In the genomic region with DNA sequence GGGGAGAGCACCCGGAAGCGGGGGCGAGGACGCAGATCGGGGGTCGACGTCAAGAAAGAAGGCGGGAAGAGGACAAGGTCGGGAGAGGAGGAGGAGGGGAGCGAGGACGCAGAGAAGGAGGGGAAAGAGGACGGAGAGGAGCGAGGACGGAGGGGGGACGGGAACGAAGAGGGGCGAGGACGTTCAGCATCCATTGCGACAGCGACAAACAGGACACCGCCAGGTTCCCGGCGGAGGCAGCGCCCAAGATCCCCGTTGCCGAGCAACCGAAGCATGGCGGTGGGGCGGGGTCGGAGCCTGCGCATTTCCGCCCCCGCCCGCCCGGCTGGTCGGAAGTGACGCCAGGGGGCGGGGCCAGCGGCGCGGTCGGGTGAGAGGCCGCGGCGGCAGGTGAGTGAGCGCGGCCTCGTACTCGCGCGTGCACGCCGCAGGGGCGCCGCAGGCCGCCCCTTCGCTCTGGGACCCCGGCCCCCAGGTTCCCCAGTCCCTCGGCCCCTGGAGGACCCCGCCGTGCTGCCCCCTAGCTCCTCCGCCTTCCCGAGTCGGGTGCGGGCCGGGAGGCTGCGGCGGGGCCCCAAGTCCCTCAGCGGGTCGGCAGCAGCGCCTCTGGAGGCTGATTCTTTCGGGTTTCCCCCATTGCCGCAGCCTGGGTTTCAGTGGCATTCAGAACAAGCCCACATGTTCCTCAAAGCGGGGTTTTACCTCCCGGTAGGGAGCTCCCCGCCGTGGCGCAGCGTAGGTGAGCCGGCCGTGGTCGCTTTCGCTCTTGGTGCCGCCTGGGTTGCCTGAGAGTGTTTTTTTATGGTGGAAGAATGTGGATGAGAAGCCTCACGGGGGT, we compare ENCODE assay signal across 8 cellular contexts. TPM values are rescaled to one million over a fixed set of nuclear protein-coding genes. Genes with fewer than 3 reads are reported as not detected.
DNase-seq lines count a peak whose midpoint lies in the region; ATAC-seq and TF ChIP-seq lines count a peak whose summit lies in the region.

A gene with protein sequence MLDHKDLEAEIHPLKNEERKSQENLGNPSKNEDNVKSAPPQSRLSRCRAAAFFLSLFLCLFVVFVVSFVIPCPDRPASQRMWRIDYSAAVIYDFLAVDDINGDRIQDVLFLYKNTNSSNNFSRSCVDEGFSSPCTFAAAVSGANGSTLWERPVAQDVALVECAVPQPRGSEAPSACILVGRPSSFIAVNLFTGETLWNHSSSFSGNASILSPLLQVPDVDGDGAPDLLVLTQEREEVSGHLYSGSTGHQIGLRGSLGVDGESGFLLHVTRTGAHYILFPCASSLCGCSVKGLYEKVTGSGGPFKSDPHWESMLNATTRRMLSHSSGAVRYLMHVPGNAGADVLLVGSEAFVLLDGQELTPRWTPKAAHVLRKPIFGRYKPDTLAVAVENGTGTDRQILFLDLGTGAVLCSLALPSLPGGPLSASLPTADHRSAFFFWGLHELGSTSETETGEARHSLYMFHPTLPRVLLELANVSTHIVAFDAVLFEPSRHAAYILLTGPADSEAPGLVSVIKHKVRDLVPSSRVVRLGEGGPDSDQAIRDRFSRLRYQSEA (plus strand): TSS at position 354 of the 838 bp plus-strand sequence. CDS start 19,593 bp downstream, outside the sequence.

- H3K36me3 ChIP-seq in CD4-positive, alpha-beta memory T cell (ENCODE audit: insufficient read depth, low read length), result no peaks in the 10 kb centered on the region
- H3K36me3 ChIP-seq in liver (ENCODE audit: control insufficient read depth in 4 of 4, insufficient read depth in 3 of 4, low read depth in 1 of 4, low read length in 3 of 4), result peaks cover 0 to 3% (median 0%) of the 10 kb centered on the region in 4 donors

- H3K27me3 ChIP-seq in CD4-positive, alpha-beta memory T cell (ENCODE audit: insufficient read depth, low read length), result no peaks in the 10 kb centered on the region
- no peaks in the 10 kb centered on the region for H3K27me3 ChIP-seq in liver (ENCODE audit: control insufficient read depth in 4 of 4, insufficient read depth in 4 of 4, low read length in 3 of 4)

- DNase-seq in CD4-positive, alpha-beta memory T cell, result peak; percentile 95 to 98 (median 96)
- peak; percentile 87 for DNase-seq in NCI-H774 (lab: John Stamatoyannopoulos, UW)
- peak; percentile 90 to 93 for DNase-seq in activated CD4-positive, alpha-beta T cell treated with anti-CD3 and anti-CD28 coated beads, Interleukin-2, amount 50 U/mL, for 4 hours
- DNase-seq in dermis microvascular lymphatic vessel endothelial cell (ENCODE audit: low read depth in 2 of 2), result peak; percentile 81 to 89
- DNase-seq in stimulated activated CD4-positive, alpha-beta T cell treated with anti-CD3 and anti-CD28 coated beads, Interleukin-4, amount 100 ng/mL, for 24 hours, result peak; percentile 95

- H3K27me3 Mint-ChIP-seq in CD4-positive, alpha-beta memory T cell, result no peaks in the 10 kb centered on the region

- peak within 1 kb of the TSS; percentile 98 for H3K27ac ChIP-seq in CD4-positive, alpha-beta memory T cell (ENCODE audit: low read depth, low read length)
- H3K27ac ChIP-seq in liver (ENCODE audit: low read depth in 1 of 2, low read length in 2 of 2), result peak within 1 kb of the TSS; percentile 83 to 95

- POLR2A ChIA-PET in CD4-positive, alpha-beta memory T cell (lab: Charles Lee; ENCODE audit: partially characterized antibody), result interaction anchor here (0.6 to 2.3 kb wide), 17 partner anchors 8 to 196 kb away, joined by 3 to 21 read pairs (median 4); a partner anchor contains a TSS

- CTCF ChIA-PET in CD4-positive, alpha-beta memory T cell (lab: Charles Lee; ENCODE audit: partially characterized antibody), result interaction anchor here (0.6 to 2.6 kb wide), 16 partner anchors 8 to 148 kb away, joined by 3 to 18 read pairs (median 4); a partner anchor contains a TSS

- peak within 1 kb of the TSS; percentile 69 to 91 for H3K4me3 ChIP-seq in CD4-positive, alpha-beta memory T cell (ENCODE audit: low read length in 2 of 2)
- peak within 1 kb of the TSS; percentile 71 to 86 (median 84) for H3K4me3 ChIP-seq in liver (ENCODE audit: low read depth in 1 of 3, low read length in 3 of 3)

- H3K4me1 Mint-ChIP-seq in CD4-positive, alpha-beta memory T cell, result peaks cover 8 to 25% (median 16%) of the 10 kb centered on the region in 4 donors

- ATAC-seq in GM19438 (IDR thresholded peaks at IDR 0.05; ENCODE audit: low read depth, unreplicated experiment) (peak; percentile 73), HG03575 (IDR thresholded peaks at IDR 0.05; ENCODE audit: extremely low read depth, insufficient number of reproducible peaks, low FRiP score, unreplicated experiment) (peak; percentile 56)

- peaks cover 6% of the 10 kb centered on the region for H3K4me1 ChIP-seq in CD4-positive, alpha-beta memory T cell (ENCODE audit: insufficient read depth, low read length)
- peaks cover under 1 to 12% (median 7%) of the 10 kb centered on the region in 4 donors for H3K4me1 ChIP-seq in liver (ENCODE audit: control insufficient read depth in 4 of 4, insufficient read depth in 4 of 4, low read length in 3 of 4)

- H3K9me3 ChIP-seq in CD4-positive, alpha-beta memory T cell (ENCODE audit: control insufficient read depth in 1 of 2, low read length in 2 of 2), result no peaks in the 10 kb centered on the region
- H3K9me3 ChIP-seq in liver (ENCODE audit: control insufficient read depth in 4 of 4, low read length in 3 of 4), result no peaks in the 10 kb centered on the region

- under 1% methylated on average over 85 of the region's 85 CpGs for WGBS in liver

- peak within 1 kb of the TSS; percentile 99 to 100 (median 99) for H3K27ac Mint-ChIP-seq in CD4-positive, alpha-beta memory T cell

- no peak for TF ChIP-seq RAD21 in liver (IDR thresholded peaks at IDR 0.05)

- intact Hi-C loops in CD4-positive, alpha-beta memory T cell (cut with micrococcal nuclease), result loop anchor here (1.0 to 5.0 kb wide), 4 partner anchors 18 to 136 kb away; a partner anchor contains a TSS

- peaks cover 0 to 11% of the 10 kb centered on the region in 2 donors for H3K36me3 Mint-ChIP-seq in CD4-positive, alpha-beta memory T cell

- TF ChIP-seq CTCF in liver (IDR thresholded peaks at IDR 0.05; ENCODE audit: low read depth, low read length, missing input control), result no peak

- peak within 1 kb of the TSS; percentile 90 to 97 (median 96) for H3K4me3 Mint-ChIP-seq in CD4-positive, alpha-beta memory T cell

- H3K9ac ChIP-seq in liver (ENCODE audit: low read depth in 1 of 2, low read length in 2 of 2), result peak within 1 kb of the TSS; percentile 83 to 92

- H3K9me3 Mint-ChIP-seq in CD4-positive, alpha-beta memory T cell, result no peaks in the 10 kb centered on the region

TF ChIP-seq in liver, 16 proteins besides CTCF, POLR2A, EP300 and RAD21:
- peak; percentile 65 to 86 for TF ChIP-seq EGR1 (IDR thresholded peaks at IDR 0.05; ENCODE audit: low read depth in 2 of 2)
- peak; percentile 66 to 90 for TF ChIP-seq GABPA (IDR thresholded peaks at IDR 0.05 in 1 of 2, conservative IDR thresholded peaks at IDR 0.05 in 1 of 2)
- TF ChIP-seq SP1 (IDR thresholded peaks at IDR 0.05), result no peak
- TF ChIP-seq TAF1 (conservative IDR thresholded peaks at IDR 0.05), result peak; percentile 27
- peak; percentile 91 for TF ChIP-seq YY1 (IDR thresholded peaks at IDR 0.05)

RNA-seq across cellular contexts. Expression of the gene that starts here (rescaled TPM):
- 10 to 100 TPM; 34.8 to 41.1 TPM for total RNA-seq in CD4-positive, alpha-beta memory T cell
- polyA plus RNA-seq in CD4-positive, alpha-beta memory T cell, result 10 to 100 TPM; 18.2 to 35.1 TPM
- total RNA-seq in dermis microvascular lymphatic vessel endothelial cell (33.1 and 58.9 TPM in 2 replicates), liver (10 to 100 TPM; 26.6 to 29.0 TPM)
- polyA plus RNA-seq in liver, result 10 to 100 TPM; 24.1 to 39.7 TPM

Comparison
In these comparisons a context has a peak if more than half of its experiments do, and no peak if none do; other contexts are left out.
1. Peak in every context shown above with its lines: DNase-seq, ATAC-seq, H3K4me3 ChIP-seq and H3K27ac ChIP-seq.